ENCODE assay signal across 15 cellular contexts in the genomic region with DNA sequence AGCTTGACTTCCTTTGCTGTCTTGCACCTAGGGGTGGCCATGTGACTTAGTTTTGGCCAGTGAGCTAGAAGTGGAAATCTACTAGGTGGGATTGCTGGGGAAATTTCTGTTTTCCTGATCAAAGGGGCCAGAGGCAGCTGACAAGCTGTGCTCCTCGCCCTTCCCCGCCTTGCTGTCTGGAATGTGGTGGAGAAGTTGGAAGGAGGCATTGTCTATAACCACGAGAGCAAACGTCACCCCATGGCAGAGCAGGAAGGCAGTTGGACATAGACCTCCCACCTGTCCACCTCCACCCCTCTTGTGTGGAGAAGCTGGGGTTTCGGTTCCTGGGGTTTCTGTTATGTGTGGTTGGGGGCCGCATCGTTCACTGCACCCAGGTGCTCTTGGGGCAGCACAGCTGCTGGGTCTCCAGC. TPM values are rescaled to one million over a fixed set of nuclear protein-coding genes. Genes with fewer than 3 reads are reported as not detected.
A peak's percentile ranks its signal among the peaks of the same experiment; 100 is the strongest.
DNase-seq lines count a peak whose midpoint lies in the region; ATAC-seq, FAIRE-seq and TF ChIP-seq lines count a peak whose summit lies in the region.
"Had no signal": no experiment of that assay in that cellular context is flagged by ENCODE, and none has a peak within 500 bp of the region (broad histone marks: within the 10 kb centered on the region; RNA-seq: fewer than 3 reads in every experiment).

No MANE protein-coding gene starts in this region.

- POLR2A ChIA-PET in WTC11 (lab: Charles Lee) = interaction anchor here (0.7 to 1.2 kb wide), 2 partner anchors 24 to 77 kb away, joined by 3 to 7 read pairs; partner anchors contain the start of gene AVPI1
- POLR2A ChIA-PET in activated CD4-positive, alpha-beta memory T cell treated with anti-CD3 and anti-CD28 coated beads, Interleukin-2, amount 10 ng/mL, durations not matched to agents 7 days and 5 days (lab: Charles Lee) = no interaction called here

- DNase-seq in GM06990 (ENCODE audit: extremely low read depth, insufficient read length) (peak; percentile 29), WTC11 (ENCODE audit: low spot score) (no peak), pancreas (peak in 2 of 6 donors; percentile 40 to 41), NCI-H526 treated with DMSO at 0.1 percent for 48 hours (lab: John Stamatoyannopoulos, UW) (no peak)
- no peak for DNase-seq in central memory CD4-positive, alpha-beta T cell
- DNase-seq in activated CD4-positive, alpha-beta memory T cell treated with anti-CD3 and anti-CD28 coated beads, Interleukin-2, amount 10 ng/mL, durations not matched to agents 7 days and 5 days = no peak
- DNase-seq: activated CD4-positive, CD25-positive, alpha-beta regulatory T cell; activated naive CD4-positive, alpha-beta T cell treated with anti-CD3 and anti-CD28 coated beads for 36 hours; DND-41; effector memory CD4-positive, alpha-beta T cell; MV-4-11; NCI-H2227 treated with DMSO at 0.1 percent for 48 hours had no signal

- H3K4me3 ChIP-seq in GM06990 (replicated peaks; ENCODE audit: low read depth, low read length) (no peak overlapping the region), pancreas (no peak overlapping the region)
- H3K4me3 ChIP-seq: spleen had no signal

- peaks cover 0 to 6% (median 0%) of the 10 kb centered on the region in 3 donors for H3K4me1 ChIP-seq in pancreas
- H3K4me1 ChIP-seq: spleen had no signal

- H3K9me3 Mint-ChIP-seq in WTC11 = no peaks in the 10 kb centered on the region
- no peaks in the 10 kb centered on the region for H3K9me3 Mint-ChIP-seq in activated CD4-positive, alpha-beta memory T cell treated with anti-CD3 and anti-CD28 coated beads, Interleukin-2, amount 10 ng/mL, durations not matched to agents 7 days and 5 days
- H3K9me3 Mint-ChIP-seq: activated naive CD4-positive, alpha-beta T cell treated with anti-CD3 and anti-CD28 coated beads for 36 hours had no signal

- peak overlapping the region; percentile 6; the same call in 1 of the 2 replicates for H3K27ac Mint-ChIP-seq in WTC11
- H3K27ac Mint-ChIP-seq in activated CD4-positive, alpha-beta memory T cell treated with anti-CD3 and anti-CD28 coated beads, Interleukin-2, amount 10 ng/mL, durations not matched to agents 7 days and 5 days = no peak overlapping the region
- H3K27ac Mint-ChIP-seq: activated naive CD4-positive, alpha-beta T cell treated with anti-CD3 and anti-CD28 coated beads for 36 hours had no signal

- H3K27me3 ChIP-seq in GM06990 (replicated peaks; ENCODE audit: control insufficient read depth, insufficient read depth, low read length) = no peaks in the 10 kb centered on the region
- no peaks in the 10 kb centered on the region for H3K27me3 ChIP-seq in pancreas

- no peak for FAIRE-seq in pancreas (lab: Jason Lieb, UNC)

- CTCF ChIA-PET in WTC11 (lab: Charles Lee) = interaction anchor here (1.2 kb wide), 1 partner anchor 55 kb away, joined by 4 read pairs; no protein-coding TSS in a partner anchor
- CTCF ChIA-PET in activated CD4-positive, alpha-beta memory T cell treated with anti-CD3 and anti-CD28 coated beads, Interleukin-2, amount 10 ng/mL, durations not matched to agents 7 days and 5 days (lab: Charles Lee) = interaction anchor here (1.1 to 1.7 kb wide), 2 partner anchors 28 to 105 kb away, joined by 3 to 5 read pairs; partner anchors contain the start of gene ZFYVE27

- peak overlapping the region in 3 of 4 donors; percentile 22 to 57 (median 46) for H3K27ac ChIP-seq in pancreas
- H3K27ac ChIP-seq: spleen had no signal

- intact Hi-C loops in pancreas (cut with DNase I) = loop anchor here in 1 of 3 donors (5.0 kb wide), 1 partner anchor 103 kb away; no protein-coding TSS in a partner anchor

- WGBS in pancreas, 2 donors = 71 to 74% methylated on average over 7 of the region's 7 CpGs

- no peaks in the 10 kb centered on the region for H3K9me3 ChIP-seq in pancreas
- H3K9me3 ChIP-seq: spleen had no signal

- peaks cover 17% of the 10 kb centered on the region for H3K4me1 Mint-ChIP-seq in WTC11
- H3K4me1 Mint-ChIP-seq in activated CD4-positive, alpha-beta memory T cell treated with anti-CD3 and anti-CD28 coated beads, Interleukin-2, amount 10 ng/mL, durations not matched to agents 7 days and 5 days = no peaks in the 10 kb centered on the region

- no peak for TF ChIP-seq CTCF in GM06990 (IDR thresholded peaks at IDR 0.05; ENCODE audit: insufficient read depth, low read length, poor library complexity, severe bottlenecking)
- no peak for TF ChIP-seq CTCF in WTC11 (IDR thresholded peaks at IDR 0.05)
- no peak for TF ChIP-seq CTCF in pancreas (IDR thresholded peaks at IDR 0.05)

- peak; percentile 43 for ATAC-seq in HG02938 (IDR thresholded peaks at IDR 0.05; ENCODE audit: unreplicated experiment)
- ATAC-seq in WTC11 = no peak
- ATAC-seq in pancreas = peak in 1 of 4 donors; percentile 22
- no peak for ATAC-seq in GM21723 (IDR thresholded peaks at IDR 0.05; ENCODE audit: unreplicated experiment)

- peaks cover 20% of the 10 kb centered on the region for H3K27me3 Mint-ChIP-seq in WTC11 (ENCODE audit: low read depth)
- H3K27me3 Mint-ChIP-seq in activated CD4-positive, alpha-beta memory T cell treated with anti-CD3 and anti-CD28 coated beads, Interleukin-2, amount 10 ng/mL, durations not matched to agents 7 days and 5 days = peaks cover 3% of the 10 kb centered on the region

- peaks cover 9% of the 10 kb centered on the region for H3K36me3 Mint-ChIP-seq in WTC11
- peaks cover 11% of the 10 kb centered on the region for H3K36me3 Mint-ChIP-seq in activated CD4-positive, alpha-beta memory T cell treated with anti-CD3 and anti-CD28 coated beads, Interleukin-2, amount 10 ng/mL, durations not matched to agents 7 days and 5 days (ENCODE audit: low read depth)

- H3K36me3 ChIP-seq in GM06990 (ENCODE audit: control insufficient read depth, insufficient read depth, low read length) = peaks cover 19% of the 10 kb centered on the region
- H3K36me3 ChIP-seq in pancreas = peaks cover 0 to 12% (median 5%) of the 10 kb centered on the region in 3 donors

- no peak overlapping the region for H3K4me3 Mint-ChIP-seq in WTC11
- no peak overlapping the region for H3K4me3 Mint-ChIP-seq in activated CD4-positive, alpha-beta memory T cell treated with anti-CD3 and anti-CD28 coated beads, Interleukin-2, amount 10 ng/mL, durations not matched to agents 7 days and 5 days
- H3K4me3 Mint-ChIP-seq: activated naive CD4-positive, alpha-beta T cell treated with anti-CD3 and anti-CD28 coated beads for 36 hours had no signal

TF ChIP-seq in WTC11, 78 proteins besides CTCF, POLR2A, EP300 and RAD21 (continues in another document):
- TF ChIP-seq OVOL2 (CRISPR knock-in tag; IDR thresholded peaks at IDR 0.05; ENCODE audit: borderline replicate concordance) = no peak
- TF ChIP-seq KAT7 (CRISPR knock-in tag; IDR thresholded peaks at IDR 0.05; ENCODE audit: borderline replicate concordance) = no peak
- TF ChIP-seq EMX1 (CRISPR knock-in tag; IDR thresholded peaks at IDR 0.05) = no peak
- no peak for TF ChIP-seq ZBTB43 (CRISPR knock-in tag; IDR thresholded peaks at IDR 0.05)
- TF ChIP-seq CBFB (CRISPR knock-in tag; IDR thresholded peaks at IDR 0.05; ENCODE audit: low read depth) = no peak
- TF ChIP-seq ZNF219 (CRISPR knock-in tag; IDR thresholded peaks at IDR 0.05; ENCODE audit: borderline replicate concordance) = no peak
- no peak for TF ChIP-seq TEAD1 (CRISPR knock-in tag; IDR thresholded peaks at IDR 0.05)
- TF ChIP-seq PREB (CRISPR knock-in tag; IDR thresholded peaks at IDR 0.05; ENCODE audit: borderline replicate concordance) = no peak
- no peak for TF ChIP-seq FOXK1 (CRISPR knock-in tag; IDR thresholded peaks at IDR 0.05)
- TF ChIP-seq, protein P1, sequence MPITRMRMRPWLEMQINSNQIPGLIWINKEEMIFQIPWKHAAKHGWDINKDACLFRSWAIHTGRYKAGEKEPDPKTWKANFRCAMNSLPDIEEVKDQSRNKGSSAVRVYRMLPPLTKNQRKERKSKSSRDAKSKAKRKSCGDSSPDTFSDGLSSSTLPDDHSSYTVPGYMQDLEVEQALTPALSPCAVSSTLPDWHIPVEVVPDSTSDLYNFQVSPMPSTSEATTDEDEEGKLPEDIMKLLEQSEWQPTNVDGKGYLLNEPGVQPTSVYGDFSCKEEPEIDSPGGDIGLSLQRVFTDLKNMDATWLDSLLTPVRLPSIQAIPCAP (CRISPR knock-in tag; IDR thresholded peaks at IDR 0.05) = no peak
- no peak for TF ChIP-seq SMAD4 (CRISPR knock-in tag; IDR thresholded peaks at IDR 0.05)
- TF ChIP-seq GRHL2 (CRISPR knock-in tag; IDR thresholded peaks at IDR 0.05; ENCODE audit: insufficient replicate concordance, severe bottlenecking) = no peak

RNA-seq across cellular contexts. Expression of gene SFRP5, which starts 7.3 kb away (rescaled TPM):
- total RNA-seq in WTC11 (2021) (2.4 to 3.5 TPM (median 3.1 TPM) in 3 replicates), pancreas (100 to 1,000 TPM in 1 of 6 donors, 10 to 100 TPM in 5; 59.8 to 159 (median 67.7) TPM)
- polyA plus RNA-seq in pancreas = 100 to 1,000 TPM; 148 to 180 TPM
- total RNA-seq in activated CD4-positive, alpha-beta memory T cell treated with anti-CD3 and anti-CD28 coated beads, Interleukin-2, amount 10 ng/mL, durations not matched to agents 7 days and 5 days = not detected
- total RNA-seq: activated naive CD4-positive, alpha-beta T cell treated with anti-CD3 and anti-CD28 coated beads for 36 hours; spleen had no signal

RNA-seq across cellular contexts. Expression of gene ZFYVE27, which starts 27.6 kb away (rescaled TPM):
- total RNA-seq in WTC11 (2021) (23.2 to 26.9 TPM (median 26.0 TPM) in 3 replicates), pancreas (10 to 100 TPM; 11.9 to 23.6 (median 14.3) TPM)
- polyA plus RNA-seq in pancreas = 10 to 100 TPM; 22.3 to 34.9 TPM
- 10 to 100 TPM; 29.3 to 32.4 TPM for total RNA-seq in activated CD4-positive, alpha-beta memory T cell treated with anti-CD3 and anti-CD28 coated beads, Interleukin-2, amount 10 ng/mL, durations not matched to agents 7 days and 5 days

RNA-seq across cellular contexts. Expression of gene MARVELD1, which starts 51.0 kb away (rescaled TPM):
- total RNA-seq in WTC11 (2021) (36.8 to 37.7 TPM (median 36.9 TPM) in 3 replicates), pancreas (10 to 100 TPM in 1 of 6 donors, 1 to 10 TPM in 5; 1.8 to 11.8 (median 3.6) TPM)
- polyA plus RNA-seq in pancreas = 1 to 10 TPM; 3.8 to 7.1 TPM
- total RNA-seq in activated CD4-positive, alpha-beta memory T cell treated with anti-CD3 and anti-CD28 coated beads, Interleukin-2, amount 10 ng/mL, durations not matched to agents 7 days and 5 days = 1 to 10 TPM; 2.5 to 2.7 TPM

Comparison
In these comparisons a context has a peak if more than half of its experiments do, and no peak if none do; other contexts are left out.
1. RNA of gene SFRP5, which starts 7.3 kb away (total RNA-seq): 59.8 to 159 TPM in pancreas; 2.4 to 3.5 TPM in WTC11 and not detected in activated CD4-positive, alpha-beta memory T cell treated with anti-CD3 and anti-CD28 coated beads, Interleukin-2, amount 10 ng/mL, durations not matched to agents 7 days and 5 days; every median in the first group is over 10 times any median in the second.